ENCODE assay signal across 8 cellular contexts in genomic region chr5:172713113-172713808, GRCh38. TPM values are rescaled to one million over a fixed set of nuclear protein-coding genes. Genes with fewer than 3 reads are reported as not detected.
DNase-seq lines count a peak whose midpoint lies in the region; ATAC-seq and TF ChIP-seq lines count a peak whose summit lies in the region.

No MANE protein-coding gene starts in this region.

- H3K4me3 ChIP-seq in left ventricle myocardium inferior = peak overlapping the region; percentile 34

- no peaks in the 10 kb centered on the region for H3K27me3 ChIP-seq in left ventricle myocardium inferior (ENCODE audit: low read depth)

- H3K4me1 ChIP-seq in left ventricle myocardium inferior = peaks cover 52% of the 10 kb centered on the region

- intact Hi-C loops in left ventricle myocardium inferior (cut with micrococcal nuclease) = loop anchor here (5.0 kb wide), 1 partner anchor 219 kb away; no protein-coding TSS in a partner anchor

- H3K36me3 Mint-ChIP-seq in activated naive CD4-positive, alpha-beta T cell treated with anti-CD3 and anti-CD28 coated beads, Interleukin-2, amount 50 U/mL, for 72 hours = no peaks in the 10 kb centered on the region

- peak; percentile 68 for ATAC-seq in SK-N-SH treated with all-trans-retinoic acid at 6 μM for 48 hours
- peak; percentile 60 to 68 for ATAC-seq in activated naive CD4-positive, alpha-beta T cell treated with anti-CD3 and anti-CD28 coated beads, Interleukin-2, amount 50 U/mL, for 72 hours
- no peak for ATAC-seq in GM18907 (IDR thresholded peaks at IDR 0.05; ENCODE audit: unreplicated experiment)

- no peak overlapping the region for H3K27ac Mint-ChIP-seq in activated naive CD4-positive, alpha-beta T cell treated with anti-CD3 and anti-CD28 coated beads, Interleukin-2, amount 50 U/mL, for 72 hours

- H3K9me3 ChIP-seq in left ventricle myocardium inferior (replicated peaks) = no peaks in the 10 kb centered on the region

- no peaks in the 10 kb centered on the region for H3K36me3 ChIP-seq in left ventricle myocardium inferior

- peak; percentile 80 for TF ChIP-seq CTCF in AG09319 (IDR thresholded peaks at IDR 0.05; ENCODE audit: low read depth, low read length)
- TF ChIP-seq CTCF in left ventricle myocardium inferior (IDR thresholded peaks at IDR 0.05; ENCODE audit: borderline replicate concordance) = peak; percentile 93

- H3K9me3 Mint-ChIP-seq in activated naive CD4-positive, alpha-beta T cell treated with anti-CD3 and anti-CD28 coated beads, Interleukin-2, amount 50 U/mL, for 72 hours = no peaks in the 10 kb centered on the region

- DNase-seq in AG09319 (ENCODE audit: extremely low read depth, low read depth) (no peak), GOT3 (lab: John Stamatoyannopoulos, UW) (peak; percentile 40), left ventricle myocardium inferior (peak; percentile 64), pons (ENCODE audit: low spot score) (no peak)
- DNase-seq in activated naive CD4-positive, alpha-beta T cell treated with anti-CD3 and anti-CD28 coated beads, Interleukin-2, amount 50 U/mL, for 72 hours (ENCODE audit: low spot score in 2 of 2) = peak; percentile 68 to 84
- DNase-seq in stimulated activated CD4-positive, alpha-beta T cell treated with anti-CD3 and anti-CD28 coated beads, Interleukin-15, amount 100 ng/mL, for 24 hours = peak; percentile 74

- peak overlapping the region; percentile 82 for H3K27ac ChIP-seq in left ventricle myocardium inferior (replicated peaks)

TF ChIP-seq in SK-N-SH treated with all-trans-retinoic acid at 6 μM for 48 hours, 23 proteins besides CTCF, POLR2A, EP300 and RAD21:
- TF ChIP-seq ESRRG (CRISPR knock-in tag; IDR thresholded peaks at IDR 0.05) (no peak), ZC3H10 (CRISPR knock-in tag; IDR thresholded peaks at IDR 0.05) (no peak), SNAI2 (CRISPR knock-in tag; IDR thresholded peaks at IDR 0.05) (no peak), TCF4 (CRISPR knock-in tag; IDR thresholded peaks at IDR 0.05; ENCODE audit: borderline replicate concordance) (no peak), POU6F1 (CRISPR knock-in tag; IDR thresholded peaks at IDR 0.05; ENCODE audit: borderline replicate concordance, low read depth) (no peak)
- TF ChIP-seq, protein P1, sequence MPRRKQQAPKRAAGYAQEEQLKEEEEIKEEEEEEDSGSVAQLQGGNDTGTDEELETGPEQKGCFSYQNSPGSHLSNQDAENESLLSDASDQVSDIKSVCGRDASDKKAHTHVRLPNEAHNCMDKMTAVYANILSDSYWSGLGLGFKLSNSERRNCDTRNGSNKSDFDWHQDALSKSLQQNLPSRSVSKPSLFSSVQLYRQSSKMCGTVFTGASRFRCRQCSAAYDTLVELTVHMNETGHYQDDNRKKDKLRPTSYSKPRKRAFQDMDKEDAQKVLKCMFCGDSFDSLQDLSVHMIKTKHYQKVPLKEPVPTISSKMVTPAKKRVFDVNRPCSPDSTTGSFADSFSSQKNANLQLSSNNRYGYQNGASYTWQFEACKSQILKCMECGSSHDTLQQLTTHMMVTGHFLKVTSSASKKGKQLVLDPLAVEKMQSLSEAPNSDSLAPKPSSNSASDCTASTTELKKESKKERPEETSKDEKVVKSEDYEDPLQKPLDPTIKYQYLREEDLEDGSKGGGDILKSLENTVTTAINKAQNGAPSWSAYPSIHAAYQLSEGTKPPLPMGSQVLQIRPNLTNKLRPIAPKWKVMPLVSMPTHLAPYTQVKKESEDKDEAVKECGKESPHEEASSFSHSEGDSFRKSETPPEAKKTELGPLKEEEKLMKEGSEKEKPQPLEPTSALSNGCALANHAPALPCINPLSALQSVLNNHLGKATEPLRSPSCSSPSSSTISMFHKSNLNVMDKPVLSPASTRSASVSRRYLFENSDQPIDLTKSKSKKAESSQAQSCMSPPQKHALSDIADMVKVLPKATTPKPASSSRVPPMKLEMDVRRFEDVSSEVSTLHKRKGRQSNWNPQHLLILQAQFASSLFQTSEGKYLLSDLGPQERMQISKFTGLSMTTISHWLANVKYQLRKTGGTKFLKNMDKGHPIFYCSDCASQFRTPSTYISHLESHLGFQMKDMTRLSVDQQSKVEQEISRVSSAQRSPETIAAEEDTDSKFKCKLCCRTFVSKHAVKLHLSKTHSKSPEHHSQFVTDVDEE (CRISPR knock-in tag; IDR thresholded peaks at IDR 0.05) = no peak
- TF ChIP-seq, protein P2, sequence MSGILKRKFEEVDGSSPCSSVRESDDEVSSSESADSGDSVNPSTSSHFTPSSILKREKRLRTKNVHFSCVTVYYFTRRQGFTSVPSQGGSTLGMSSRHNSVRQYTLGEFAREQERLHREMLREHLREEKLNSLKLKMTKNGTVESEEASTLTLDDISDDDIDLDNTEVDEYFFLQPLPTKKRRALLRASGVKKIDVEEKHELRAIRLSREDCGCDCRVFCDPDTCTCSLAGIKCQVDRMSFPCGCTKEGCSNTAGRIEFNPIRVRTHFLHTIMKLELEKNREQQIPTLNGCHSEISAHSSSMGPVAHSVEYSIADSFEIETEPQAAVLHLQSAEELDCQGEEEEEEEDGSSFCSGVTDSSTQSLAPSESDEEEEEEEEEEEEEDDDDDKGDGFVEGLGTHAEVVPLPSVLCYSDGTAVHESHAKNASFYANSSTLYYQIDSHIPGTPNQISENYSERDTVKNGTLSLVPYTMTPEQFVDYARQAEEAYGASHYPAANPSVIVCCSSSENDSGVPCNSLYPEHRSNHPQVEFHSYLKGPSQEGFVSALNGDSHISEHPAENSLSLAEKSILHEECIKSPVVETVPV (CRISPR knock-in tag; IDR thresholded peaks at IDR 0.05) = no peak

RNA-seq across cellular contexts. Expression of gene DUSP1, which starts 57.7 kb away (rescaled TPM):
- 10 to 100 TPM; 12.0 to 17.6 TPM for total RNA-seq in activated naive CD4-positive, alpha-beta T cell treated with anti-CD3 and anti-CD28 coated beads, Interleukin-2, amount 50 U/mL, for 72 hours
- total RNA-seq in left ventricle myocardium inferior = 85.0 TPM

Comparison
In these comparisons a context has a peak if more than half of its experiments do, and no peak if none do; other contexts are left out.
1. DNase-seq: peak in GOT3 (single experiment), activated naive CD4-positive, alpha-beta T cell treated with anti-CD3 and anti-CD28 coated beads, Interleukin-2, amount 50 U/mL, for 72 hours (2 of 2), left ventricle myocardium inferior (single experiment) and stimulated activated CD4-positive, alpha-beta T cell treated with anti-CD3 and anti-CD28 coated beads, Interleukin-15, amount 100 ng/mL, for 24 hours (single experiment); none in AG09319 (single experiment) and pons (single experiment).